In genomic region chr22:31291716-31292644, GRCh38 we compare ENCODE assay signal across 8 cellular contexts. TPM values are rescaled to one million over a fixed set of nuclear protein-coding genes. Genes with fewer than 3 reads are reported as not detected.
A peak's percentile ranks its signal among the peaks of the same experiment; 100 is the strongest.
DNase-seq lines count a peak whose midpoint lies in the region; ATAC-seq and TF ChIP-seq lines count a peak whose summit lies in the region.

Gene PIK3IP1 (minus strand): TSS chr22:31292488. CDS start chr22:31292344, 144 bp downstream.

- H3K27me3 Mint-ChIP-seq in IgD-negative memory B cell, result no peaks in the 10 kb centered on the region
- H3K27me3 Mint-ChIP-seq in activated T-cell treated with anti-CD3 and anti-CD28 coated beads, Interleukin-2, amount 50 U/mL, for 4 hours (ENCODE audit: low read depth), result no peaks in the 10 kb centered on the region

- H3K4me1 Mint-ChIP-seq in IgD-negative memory B cell, result peaks cover 44 to 47% (median 44%) of the 10 kb centered on the region in 3 donors
- H3K4me1 Mint-ChIP-seq in activated T-cell treated with anti-CD3 and anti-CD28 coated beads, Interleukin-2, amount 50 U/mL, for 4 hours (ENCODE audit: low read depth), result peaks cover 77% of the 10 kb centered on the region

- intact Hi-C loops in Panc1 (cut with micrococcal nuclease; ENCODE audit: unreplicated experiment), result no loop called here
- intact Hi-C loops in mucosa of descending colon (cut with DNase I, micrococcal nuclease), result no loop called here

- H3K4me1 ChIP-seq in Panc1 (ENCODE audit: control insufficient read depth, insufficient read depth, low read length) (no peaks in the 10 kb centered on the region; the same call in 1 of the 2 replicates), mucosa of descending colon (ENCODE audit: low read depth) (peaks cover 36% of the 10 kb centered on the region)

- CTCF ChIA-PET in Panc1 (lab: Charles Lee), result interaction anchor here (0.5 to 1.3 kb wide), 6 partner anchors 18 to 83 kb away, joined by 3 to 7 read pairs (median 4); partner anchors contain the start of gene LIMK2

- no peaks in the 10 kb centered on the region for H3K36me3 ChIP-seq in Panc1 (ENCODE audit: control insufficient read depth, insufficient read depth, low read length)
- H3K36me3 ChIP-seq in mucosa of descending colon (ENCODE audit: low read depth), result no peaks in the 10 kb centered on the region

- peak within 1 kb of the TSS; percentile 54 to 78 for H3K4me3 ChIP-seq in Panc1 (ENCODE audit: low read depth in 2 of 2, low read length in 2 of 2)
- H3K4me3 ChIP-seq in mucosa of descending colon, result peak within 1 kb of the TSS; percentile 43

- peaks cover 11% of the 10 kb centered on the region for H3K36me3 Mint-ChIP-seq in IgD-negative memory B cell
- peaks cover 13% of the 10 kb centered on the region for H3K36me3 Mint-ChIP-seq in activated T-cell treated with anti-CD3 and anti-CD28 coated beads, Interleukin-2, amount 50 U/mL, for 4 hours (ENCODE audit: insufficient read depth)

- in situ Hi-C loops in Panc1 (cut with HindIII; ENCODE audit: low pct_unique_long_range_greater_than_20kb, low sequenced_read_pairs), result no loop called here

- H3K4me3 Mint-ChIP-seq in IgD-negative memory B cell, result peak within 1 kb of the TSS; percentile 96 to 99 (median 97)
- peak within 1 kb of the TSS; percentile 93 for H3K4me3 Mint-ChIP-seq in activated T-cell treated with anti-CD3 and anti-CD28 coated beads, Interleukin-2, amount 50 U/mL, for 4 hours

- TF ChIP-seq POLR2A in erythroblast (IDR thresholded peaks at IDR 0.05; ENCODE audit: low read length), result peak; percentile 83

- POLR2A ChIA-PET in Panc1 (lab: Charles Lee), result interaction anchor here (0.5 kb wide), 1 partner anchor 185 kb away, joined by 4 read pairs; the partner anchor contains the start of gene SELENOM

- no peaks in the 10 kb centered on the region for H3K9me3 ChIP-seq in Panc1 (ENCODE audit: control insufficient read depth, insufficient read depth, low read depth, low read length)
- no peaks in the 10 kb centered on the region for H3K9me3 ChIP-seq in mucosa of descending colon

- no peaks in the 10 kb centered on the region for H3K9me3 Mint-ChIP-seq in IgD-negative memory B cell
- H3K9me3 Mint-ChIP-seq in activated T-cell treated with anti-CD3 and anti-CD28 coated beads, Interleukin-2, amount 50 U/mL, for 4 hours, result no peaks in the 10 kb centered on the region

- peak; percentile 69; the same call in 1 of the 2 replicates for TF ChIP-seq CTCF in Panc1 (IDR thresholded peaks at IDR 0.05)
- peak; percentile 71 for TF ChIP-seq CTCF in mucosa of descending colon (IDR thresholded peaks at IDR 0.05)

- no peaks in the 10 kb centered on the region for H3K27me3 ChIP-seq in Panc1 (ENCODE audit: control insufficient read depth, insufficient read depth, low read length)

- DNase-seq in GF-D8 (lab: John Stamatoyannopoulos, UW), result peak; percentile 29
- DNase-seq in Panc1 (ENCODE audit: low read depth, low spot score), result no peak
- DNase-seq in activated T-cell treated with anti-CD3 and anti-CD28 coated beads, Interleukin-2, amount 50 U/mL, for 4 hours, result peak; percentile 83
- peak; percentile 89 to 91 for DNase-seq in erythroblast (lab: John Stamatoyannopoulos, UW)
- DNase-seq in mucosa of descending colon, result peak; percentile 91 to 98 (median 91)
- peak; percentile 71 to 78 for DNase-seq in stimulated activated CD8-positive, alpha-beta memory T cell treated with anti-CD3 and anti-CD28 coated beads, Interleukin-2, amount 100 ng/mL, for 1 hour (ENCODE audit: low read depth in 2 of 2)

- ATAC-seq in Panc1 (peak; percentile 83), mucosa of descending colon (peak; percentile 63), GM21737 (IDR thresholded peaks at IDR 0.05; ENCODE audit: unreplicated experiment) (no peak)
- peak; percentile 36 to 39 for ATAC-seq in activated T-cell treated with anti-CD3 and anti-CD28 coated beads, Interleukin-2, amount 50 U/mL, for 4 hours

- H3K27ac ChIP-seq in Panc1 (ENCODE audit: low read length), result peak within 1 kb of the TSS; percentile 54; the same call in 1 of the 2 replicates

- TSS peak; percentile 83 for BruUV-seq in Panc1 (replicated peaks; lab: Mats Ljungman, UMichigan)

- peak within 1 kb of the TSS; percentile 97 to 100 (median 99) for H3K27ac Mint-ChIP-seq in IgD-negative memory B cell

RNA-seq across cellular contexts. Expression of gene PIK3IP1, which starts in this region (rescaled TPM):
- 88.7 TPM for polyA plus RNA-seq in IgD-negative memory B cell
- total RNA-seq in Panc1 (2021; ENCODE audit: unreplicated experiment) (3.6 TPM), mucosa of descending colon (10 to 100 TPM; 17.1 to 24.7 (median 22.8) TPM)
- 3.5 TPM for polyA plus RNA-seq in Panc1 (2012; ENCODE audit: insufficient read length)
- total RNA-seq in activated T-cell treated with anti-CD3 and anti-CD28 coated beads, Interleukin-2, amount 50 U/mL, for 4 hours, result 1 to 10 TPM; 7.3 to 8.6 (median 7.9) TPM
